Comparison of ENCODE assay signal across 14 cellular contexts in the genomic region with DNA sequence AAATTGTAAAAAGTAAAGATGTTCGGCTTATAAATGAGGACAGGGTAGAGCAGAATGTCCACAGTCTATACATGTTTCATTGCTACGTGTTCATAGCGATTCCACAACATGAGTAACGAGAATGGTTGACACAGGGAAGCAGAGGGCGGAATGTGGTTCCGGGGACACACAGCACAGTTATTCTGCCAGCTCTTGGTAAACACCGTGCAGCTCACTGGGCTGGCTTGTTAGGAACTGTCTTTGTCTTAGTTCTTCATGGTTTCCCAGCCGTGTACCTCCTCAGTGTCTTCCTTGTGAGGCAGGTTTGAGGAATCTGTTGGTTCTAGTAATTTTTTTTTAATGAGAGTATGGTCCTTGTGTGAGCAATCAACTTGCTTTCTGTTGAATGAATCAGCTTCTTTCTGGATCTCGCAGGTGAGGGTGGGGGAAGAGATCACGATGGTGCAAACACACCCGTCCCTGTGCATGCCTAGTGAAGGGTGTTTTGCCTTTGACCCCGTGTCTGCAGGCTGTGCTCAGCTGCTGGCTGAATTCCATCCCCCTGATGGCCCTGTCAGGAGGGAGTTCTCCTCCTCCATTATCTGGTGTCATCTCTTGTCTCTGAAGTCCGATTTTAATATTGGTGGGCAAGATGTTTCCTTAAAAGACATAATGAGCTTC.
"Had no signal": no experiment of that assay in that cellular context is flagged by ENCODE, and none has a peak within 500 bp of the region (broad histone marks: within the 10 kb centered on the region; RNA-seq: fewer than 3 reads in every experiment).

No MANE protein-coding gene starts in this region.

- ATAC-seq: heart right ventricle; left lung; stimulated activated memory B cell treated with anti-CD40 and anti-IgM and Interleukin-4, amounts not matched to agents 10 μg/mL and 1 μg/mL and 100 μg/mL, for 72 hours had no signal

- DNase-seq: activated CD4-positive, alpha-beta T cell treated with anti-CD3 and anti-CD28 coated beads for 1 hour; activated CD4-positive, alpha-beta T cell treated with anti-CD3 and anti-CD28 coated beads, Interleukin-2, amount 50 U/mL, for 48 hours; activated naive CD4-positive, alpha-beta T cell treated with anti-CD3 and anti-CD28 coated beads, Interleukin-2, amount 10 ng/mL, durations not matched to agents 7 days and 5 days; heart right ventricle; left lung; mammary epithelial cell; stimulated activated CD4-positive, alpha-beta T cell treated with anti-CD3 and anti-CD28 coated beads, Interleukin-12 subunit alpha, Interleukin-12 subunit beta, amount 100 ng/mL, for 4 hours; stimulated activated CD4-positive, alpha-beta T cell treated with anti-CD3 and anti-CD28 coated beads, Interleukin-2, amount 100 ng/mL, for 24 hours; transverse colon had no signal

- H3K9me3 ChIP-seq: heart right ventricle, transverse colon had no signal

- H3K4me3 Mint-ChIP-seq: activated naive CD4-positive, alpha-beta T cell treated with anti-CD3 and anti-CD28 coated beads, Interleukin-2, amount 10 ng/mL, durations not matched to agents 7 days and 5 days; neural crest cell; stimulated activated memory B cell treated with anti-CD40 and anti-IgM and Interleukin-4, amounts not matched to agents 10 μg/mL and 1 μg/mL and 100 μg/mL, for 72 hours; T-helper 2 cell treated with Interferon-gamma antibody and Interleukin-4, amounts not matched to agents 5 μg/mL and 100 μg/mL, for 36 hours had no signal

- H3K27me3 ChIP-seq: cardiac muscle cell, transverse colon had no signal

- H3K27me3 Mint-ChIP-seq: stimulated activated memory B cell treated with anti-CD40 and anti-IgM and Interleukin-4, amounts not matched to agents 10 μg/mL and 1 μg/mL and 100 μg/mL, for 72 hours had no signal

- H3K27ac ChIP-seq: cardiac muscle cell, heart right ventricle, left lung, transverse colon had no signal

- H3K36me3 ChIP-seq: cardiac muscle cell, heart right ventricle, left lung, transverse colon had no signal

- H3K36me3 Mint-ChIP-seq: activated naive CD4-positive, alpha-beta T cell treated with anti-CD3 and anti-CD28 coated beads, Interleukin-2, amount 10 ng/mL, durations not matched to agents 7 days and 5 days; stimulated activated memory B cell treated with anti-CD40 and anti-IgM and Interleukin-4, amounts not matched to agents 10 μg/mL and 1 μg/mL and 100 μg/mL, for 72 hours had no signal

- H3K4me3 ChIP-seq: cardiac muscle cell, heart right ventricle, left lung, transverse colon had no signal

- H3K9me3 Mint-ChIP-seq: activated T-helper 2 cell treated with anti-CD3 and anti-CD28 coated beads, Interferon-gamma antibody, Interleukin-2, Interleukin-4, amounts not matched to agents 10 μg/mL and 5 μg/mL and 100 μg/mL, durations not matched to agents 14 hours and 24 hours and 36 hours; stimulated activated memory B cell treated with anti-CD40 and anti-IgM and Interleukin-4, amounts not matched to agents 10 μg/mL and 1 μg/mL and 100 μg/mL, for 72 hours had no signal

- H3K4me1 ChIP-seq: heart right ventricle, left lung, transverse colon had no signal

- H3K4me1 Mint-ChIP-seq: activated naive CD4-positive, alpha-beta T cell treated with anti-CD3 and anti-CD28 coated beads, Interleukin-2, amount 10 ng/mL, durations not matched to agents 7 days and 5 days; stimulated activated memory B cell treated with anti-CD40 and anti-IgM and Interleukin-4, amounts not matched to agents 10 μg/mL and 1 μg/mL and 100 μg/mL, for 72 hours had no signal

- H3K27ac Mint-ChIP-seq: activated naive CD4-positive, alpha-beta T cell treated with anti-CD3 and anti-CD28 coated beads, Interleukin-2, amount 10 ng/mL, durations not matched to agents 7 days and 5 days; activated T-helper 2 cell treated with anti-CD3 and anti-CD28 coated beads, Interferon-gamma antibody, Interleukin-2, Interleukin-4, amounts not matched to agents 10 μg/mL and 5 μg/mL and 100 μg/mL, durations not matched to agents 14 hours and 24 hours and 36 hours; stimulated activated memory B cell treated with anti-CD40 and anti-IgM and Interleukin-4, amounts not matched to agents 10 μg/mL and 1 μg/mL and 100 μg/mL, for 72 hours; T-helper 2 cell treated with Interferon-gamma antibody and Interleukin-4, amounts not matched to agents 5 μg/mL and 100 μg/mL, for 36 hours had no signal
